Comparison of ENCODE assay signal across 28 cellular contexts in genomic region chrX:11450354-11450753, GRCh38.
"Had no signal": no experiment of that assay in that cellular context is flagged by ENCODE, and none has a peak within 500 bp of the region (broad histone marks: within the 10 kb centered on the region; RNA-seq: fewer than 3 reads in every experiment).

No MANE protein-coding gene starts in this region.

- H3K4me1 ChIP-seq: colonic mucosa, gastrocnemius medialis, neural progenitor cell, right lobe of liver, stomach, vagina had no signal

- FAIRE-seq: keratinocyte, small intestine had no signal

- H3K4me2 ChIP-seq: neural progenitor cell had no signal

- H3K4me1 Mint-ChIP-seq: activated CD4-positive, alpha-beta memory T cell treated with anti-CD3 and anti-CD28 coated beads, Interleukin-2, amount 10 ng/mL, durations not matched to agents 7 days and 5 days; activated CD4-positive, alpha-beta T cell treated with anti-CD3 and anti-CD28 coated beads, Interleukin-2, amount 10 ng/mL, durations not matched to agents 24 days and 14 days; activated naive CD8-positive, alpha-beta T cell treated with anti-CD3 and anti-CD28 coated beads, Interleukin-2, amount 10 ng/mL, durations not matched to agents 7 days and 5 days; naive thymus-derived CD4-positive, alpha-beta T cell; stimulated activated memory B cell treated with anti-CD40 and anti-IgM and Interleukin-4, amounts not matched to agents 10 μg/mL and 1 μg/mL and 100 μg/mL, for 72 hours had no signal

- H3K9me3 ChIP-seq: colonic mucosa, esophagus muscularis mucosa, gastrocnemius medialis, right lobe of liver, stomach, suprapubic skin, tibial nerve, vagina had no signal

- H3K27me3 ChIP-seq: colonic mucosa, esophagus muscularis mucosa, gastrocnemius medialis, neural progenitor cell, right lobe of liver, stomach, suprapubic skin, tibial nerve, vagina had no signal

- H3K27ac Mint-ChIP-seq: activated CD4-positive, alpha-beta memory T cell treated with anti-CD3 and anti-CD28 coated beads, Interleukin-2, amount 10 ng/mL, durations not matched to agents 7 days and 5 days; activated CD4-positive, alpha-beta T cell treated with anti-CD3 and anti-CD28 coated beads, Interleukin-2, amount 10 ng/mL, durations not matched to agents 24 days and 14 days; activated naive CD4-positive, alpha-beta T cell treated with anti-CD3 and anti-CD28 coated beads for 36 hours; activated naive CD8-positive, alpha-beta T cell treated with anti-CD3 and anti-CD28 coated beads, Interleukin-2, amount 10 ng/mL, durations not matched to agents 7 days and 5 days; activated T-cell treated with anti-CD3 and anti-CD28 coated beads, Interleukin-2, amount 50 U/mL, for 72 hours; effector memory CD8-positive, alpha-beta T cell; naive thymus-derived CD4-positive, alpha-beta T cell; neural progenitor cell; stimulated activated memory B cell treated with anti-CD40 and anti-IgM and Interleukin-4, amounts not matched to agents 10 μg/mL and 1 μg/mL and 100 μg/mL, for 72 hours had no signal

- H3K4me3 ChIP-seq: colonic mucosa, dorsolateral prefrontal cortex, esophagus muscularis mucosa, gastrocnemius medialis, lung, neural progenitor cell, right lobe of liver, stomach, suprapubic skin, tibial nerve, vagina had no signal

- H3K36me3 ChIP-seq: colonic mucosa, esophagus muscularis mucosa, gastrocnemius medialis, neural progenitor cell, right lobe of liver, stomach, suprapubic skin, tibial nerve, vagina had no signal

- H3K9ac ChIP-seq: neural progenitor cell had no signal

- H3K27me3 Mint-ChIP-seq: activated CD4-positive, alpha-beta memory T cell treated with anti-CD3 and anti-CD28 coated beads, Interleukin-2, amount 10 ng/mL, durations not matched to agents 7 days and 5 days; activated CD4-positive, alpha-beta T cell treated with anti-CD3 and anti-CD28 coated beads, Interleukin-2, amount 10 ng/mL, durations not matched to agents 24 days and 14 days; activated naive CD8-positive, alpha-beta T cell treated with anti-CD3 and anti-CD28 coated beads, Interleukin-2, amount 10 ng/mL, durations not matched to agents 7 days and 5 days; brain; effector memory CD8-positive, alpha-beta T cell had no signal

- H3K27ac ChIP-seq: colonic mucosa, dorsolateral prefrontal cortex, esophagus muscularis mucosa, gastrocnemius medialis, neural progenitor cell, right lobe of liver, stomach, suprapubic skin, tibial nerve, vagina had no signal

- H3K9me3 Mint-ChIP-seq: activated CD4-positive, alpha-beta memory T cell treated with anti-CD3 and anti-CD28 coated beads, Interleukin-2, amount 10 ng/mL, durations not matched to agents 7 days and 5 days; activated CD4-positive, alpha-beta T cell treated with anti-CD3 and anti-CD28 coated beads, Interleukin-2, amount 10 ng/mL, durations not matched to agents 24 days and 14 days; activated naive CD4-positive, alpha-beta T cell treated with anti-CD3 and anti-CD28 coated beads for 36 hours; activated naive CD8-positive, alpha-beta T cell treated with anti-CD3 and anti-CD28 coated beads, Interleukin-2, amount 10 ng/mL, durations not matched to agents 7 days and 5 days; activated T-cell treated with anti-CD3 and anti-CD28 coated beads, Interleukin-2, amount 50 U/mL, for 72 hours; effector memory CD8-positive, alpha-beta T cell; neural progenitor cell; stimulated activated memory B cell treated with anti-CD40 and anti-IgM and Interleukin-4, amounts not matched to agents 10 μg/mL and 1 μg/mL and 100 μg/mL, for 72 hours had no signal

- H2AFZ ChIP-seq: neural progenitor cell had no signal

- H3K4me3 Mint-ChIP-seq: activated CD4-positive, alpha-beta memory T cell treated with anti-CD3 and anti-CD28 coated beads, Interleukin-2, amount 10 ng/mL, durations not matched to agents 7 days and 5 days; activated CD4-positive, alpha-beta T cell treated with anti-CD3 and anti-CD28 coated beads, Interleukin-2, amount 10 ng/mL, durations not matched to agents 24 days and 14 days; activated naive CD4-positive, alpha-beta T cell treated with anti-CD3 and anti-CD28 coated beads for 36 hours; activated naive CD8-positive, alpha-beta T cell treated with anti-CD3 and anti-CD28 coated beads, Interleukin-2, amount 10 ng/mL, durations not matched to agents 7 days and 5 days; activated T-cell treated with anti-CD3 and anti-CD28 coated beads, Interleukin-2, amount 50 U/mL, for 72 hours; effector memory CD8-positive, alpha-beta T cell; naive thymus-derived CD4-positive, alpha-beta T cell; neural progenitor cell; stimulated activated memory B cell treated with anti-CD40 and anti-IgM and Interleukin-4, amounts not matched to agents 10 μg/mL and 1 μg/mL and 100 μg/mL, for 72 hours had no signal

- ATAC-seq: activated CD4-positive, CD25-positive, alpha-beta regulatory T cell treated with anti-CD3 and anti-CD28 coated beads, Interleukin-2, amount 50 U/mL, for 24 hours; activated T-cell treated with anti-CD3 and anti-CD28 coated beads, Interleukin-2, amount 50 U/mL, for 72 hours; effector memory CD8-positive, alpha-beta T cell; gastrocnemius medialis; left lobe of liver; naive thymus-derived CD4-positive, alpha-beta T cell; right lobe of liver; stimulated activated memory B cell treated with anti-CD40 and anti-IgM and Interleukin-4, amounts not matched to agents 10 μg/mL and 1 μg/mL and 100 μg/mL, for 72 hours had no signal

- DNase-seq: activated CD4-positive, alpha-beta memory T cell treated with anti-CD3 and anti-CD28 coated beads, Interleukin-2, amount 10 ng/mL, durations not matched to agents 7 days and 5 days; activated CD4-positive, alpha-beta T cell treated with anti-CD3 and anti-CD28 coated beads, Interleukin-2, amount 10 ng/mL, durations not matched to agents 24 days and 14 days; activated effector memory CD4-positive, alpha-beta T cell treated with Interleukin-2 at 50 U/mL for 16 hours; activated naive CD4-positive, alpha-beta T cell treated with anti-CD3 and anti-CD28 coated beads for 36 hours; activated naive CD8-positive, alpha-beta T cell treated with anti-CD3 and anti-CD28 coated beads, Interleukin-2, amount 10 ng/mL, durations not matched to agents 7 days and 5 days; activated T-cell treated with anti-CD3 and anti-CD28 coated beads, Interleukin-2, amount 50 U/mL, for 72 hours; caudate nucleus; colonic mucosa; dorsolateral prefrontal cortex; effector memory CD8-positive, alpha-beta T cell; gastrocnemius medialis; naive thymus-derived CD4-positive, alpha-beta T cell; posterior cingulate gyrus; right lobe of liver; small intestine; stimulated activated CD4-positive, alpha-beta T cell treated with anti-CD3 and anti-CD28 coated beads, Interleukin-2, amount 100 ng/mL, for 24 hours; stomach had no signal
